10 cellular contexts compared by ENCODE assay signal in genomic region chr17:27282054-27282501, GRCh38. TPM values are rescaled to one million over a fixed set of nuclear protein-coding genes. Genes with fewer than 3 reads are reported as not detected.
A peak's percentile ranks its signal among the peaks of the same experiment; 100 is the strongest.
DNase-seq lines count a peak whose midpoint lies in the region; ATAC-seq, FAIRE-seq and TF ChIP-seq lines count a peak whose summit lies in the region.
"Had no signal": no experiment of that assay in that cellular context is flagged by ENCODE, and none has a peak within 500 bp of the region (broad histone marks: within the 10 kb centered on the region; RNA-seq: fewer than 3 reads in every experiment).

No MANE protein-coding gene starts in this region.

- H3K4me3 ChIP-seq in SU-DHL-6 (ENCODE audit: insufficient read depth, low read length, poor library complexity, severe bottlenecking) (no peak overlapping the region), pancreas (no peak overlapping the region)

- H2AFZ ChIP-seq in SU-DHL-6 (ENCODE audit: low read depth, low read length, severe bottlenecking), result no peak overlapping the region

- no peak overlapping the region for H3K9ac ChIP-seq in SU-DHL-6 (ENCODE audit: low read length)

- H3K27ac ChIP-seq in SU-DHL-6 (ENCODE audit: low read depth, low read length), result no peak overlapping the region
- no peak overlapping the region for H3K27ac ChIP-seq in pancreas
- H3K27ac ChIP-seq in caudate nucleus (ENCODE audit: low read depth, low read length), result no peak overlapping the region

- no peaks in the 10 kb centered on the region for H3F3A ChIP-seq in SU-DHL-6 (ENCODE audit: insufficient read depth)

- H3K9me2 ChIP-seq in SU-DHL-6 (replicated peaks; ENCODE audit: insufficient read depth, low read length), result no peaks in the 10 kb centered on the region

- H3K4me2 ChIP-seq in SU-DHL-6 (ENCODE audit: low read depth, low read length, poor library complexity, severe bottlenecking), result peak overlapping the region; percentile 12

- ATAC-seq in GM18502 (IDR thresholded peaks at IDR 0.05; ENCODE audit: poor library complexity, unreplicated experiment) (peak; percentile 91), HG02798 (IDR thresholded peaks at IDR 0.05; ENCODE audit: poor library complexity, unreplicated experiment) (peak; percentile 63), pancreas (peak in 3 of 4 donors; percentile 49 to 70 (median 51)), HG02623 (IDR thresholded peaks at IDR 0.05; ENCODE audit: unreplicated experiment) (no peak)

- 92 to 94% methylated on average over 1 of the region's 1 CpG for WGBS in pancreas, 2 donors

- H3K36me3 ChIP-seq in SU-DHL-6 (ENCODE audit: low read length), result no peaks in the 10 kb centered on the region
- H3K36me3 ChIP-seq in pancreas, result no peaks in the 10 kb centered on the region

- no peak for TF ChIP-seq CTCF in SU-DHL-6 (IDR thresholded peaks at IDR 0.05; ENCODE audit: insufficient read depth, low read length, poor library complexity, severe bottlenecking)
- no peak for TF ChIP-seq CTCF in pancreas (IDR thresholded peaks at IDR 0.05)

- H3K27me3 ChIP-seq in SU-DHL-6 (ENCODE audit: low read length) (no peaks in the 10 kb centered on the region), pancreas (no peaks in the 10 kb centered on the region)

- no peaks in the 10 kb centered on the region for H4K20me1 ChIP-seq in SU-DHL-6 (ENCODE audit: low read depth, low read length)

- FAIRE-seq in pancreas (lab: Jason Lieb, UNC), result no peak
- FAIRE-seq: endometrium had no signal

- H3K4me1 ChIP-seq in pancreas, result peaks cover 0 to 2% (median 0%) of the 10 kb centered on the region in 3 donors

- H3K9me3 ChIP-seq in SU-DHL-6 (ENCODE audit: insufficient read depth, low read length) (no peaks in the 10 kb centered on the region), pancreas (no peaks in the 10 kb centered on the region)

- H3K79me2 ChIP-seq in SU-DHL-6 (ENCODE audit: insufficient read depth, low read length), result no peaks in the 10 kb centered on the region

- intact Hi-C loops in pancreas (cut with DNase I), result no loop called here

- DNase-seq in pancreas (no peak), NCI-H2196 (lab: John Stamatoyannopoulos, UW; ENCODE audit: unreplicated experiment) (no peak), caudate nucleus (lab: John Stamatoyannopoulos, UW) (no peak), NCI-H1930 (lab: John Stamatoyannopoulos, UW) (no peak)
- DNase-seq: activated CD4-positive, alpha-beta T cell treated with anti-CD3 and anti-CD28 coated beads, Interleukin-2, amount 50 U/mL, for 48 hours had no signal

RNA-seq across cellular contexts. Expression of gene WSB1, which starts 11.8 kb away (rescaled TPM):
- total RNA-seq in pancreas, result 10 to 100 TPM; 41.3 to 73.7 (median 50.3) TPM
- polyA plus RNA-seq in pancreas, result 10 to 100 TPM; 49.8 to 84.3 TPM
